ENCODE assay signal across 8 cellular contexts in the genomic region with DNA sequence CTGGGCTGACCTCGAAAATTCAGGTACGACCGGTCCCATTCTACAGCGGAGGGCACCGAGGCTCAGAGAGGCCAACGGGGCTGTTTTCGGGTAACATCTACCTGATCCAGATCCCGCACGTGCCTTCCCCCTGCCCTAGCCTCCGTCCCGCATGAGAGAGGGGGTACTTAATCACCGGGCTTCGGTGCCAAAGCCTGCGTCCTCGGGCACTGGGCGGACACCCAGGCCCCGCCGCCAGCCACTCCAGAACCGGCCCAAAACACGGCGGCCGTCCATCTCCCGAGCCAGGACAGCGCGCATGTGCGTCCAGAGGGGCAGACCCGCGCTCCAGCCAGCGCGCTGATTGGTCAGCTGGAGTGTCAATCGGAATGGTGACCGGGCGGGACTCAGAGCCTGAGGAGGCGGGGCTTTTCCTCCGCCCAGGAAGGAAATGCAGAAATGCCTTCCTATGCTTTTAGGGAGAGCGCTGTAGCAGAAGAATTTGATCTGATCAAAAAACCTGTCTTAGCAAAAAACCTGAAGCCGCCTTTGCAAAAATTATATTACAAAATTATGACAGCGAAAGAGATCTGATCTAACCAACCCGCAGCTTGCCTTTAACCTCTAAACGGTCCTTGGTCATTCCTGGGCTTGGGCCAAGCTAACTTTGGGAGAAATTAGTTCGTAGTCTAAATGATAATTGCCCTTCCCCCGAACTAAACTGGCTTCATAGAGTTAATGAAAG. TPM values are rescaled to one million over a fixed set of nuclear protein-coding genes. Genes with fewer than 3 reads are reported as not detected.
A peak's percentile ranks its signal among the peaks of the same experiment; 100 is the strongest.
DNase-seq lines count a peak whose midpoint lies in the region; ATAC-seq and TF ChIP-seq lines count a peak whose summit lies in the region.

A gene with protein sequence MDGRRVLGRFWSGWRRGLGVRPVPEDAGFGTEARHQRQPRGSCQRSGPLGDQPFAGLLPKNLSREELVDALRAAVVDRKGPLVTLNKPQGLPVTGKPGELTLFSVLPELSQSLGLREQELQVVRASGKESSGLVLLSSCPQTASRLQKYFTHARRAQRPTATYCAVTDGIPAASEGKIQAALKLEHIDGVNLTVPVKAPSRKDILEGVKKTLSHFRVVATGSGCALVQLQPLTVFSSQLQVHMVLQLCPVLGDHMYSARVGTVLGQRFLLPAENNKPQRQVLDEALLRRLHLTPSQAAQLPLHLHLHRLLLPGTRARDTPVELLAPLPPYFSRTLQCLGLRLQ (minus strand): TSS at position 294 of the 724 bp plus-strand sequence. CDS start 18 bp downstream, at position 276.

- no peak for TF ChIP-seq CTCF in GM10266 (IDR thresholded peaks at IDR 0.05; ENCODE audit: control insufficient read depth, insufficient read depth, low read depth, missing control alignments)
- TF ChIP-seq CTCF in cardiac muscle cell (IDR thresholded peaks at IDR 0.05; ENCODE audit: low read depth, low read length): no peak
- TF ChIP-seq CTCF in transverse colon (IDR thresholded peaks at IDR 0.05): no peak

- peak within 1 kb of the TSS; percentile 90 for H4K8ac ChIP-seq in trophoblast cell (ENCODE audit: low read depth, low read length)

- H2BK12ac ChIP-seq in trophoblast cell (ENCODE audit: low read length): no peak within 1 kb of the TSS

- peak within 1 kb of the TSS; percentile 40 for H2BK120ac ChIP-seq in trophoblast cell (ENCODE audit: insufficient read depth, low read length, poor library complexity)

- H3K9ac ChIP-seq in adipocyte (ENCODE audit: low read length): peak within 1 kb of the TSS; percentile 95
- H3K9ac ChIP-seq in trophoblast cell (ENCODE audit: low read length): peak within 1 kb of the TSS; percentile 82

- H4K91ac ChIP-seq in trophoblast cell (ENCODE audit: low read depth, low read length): peak within 1 kb of the TSS; percentile 68

- peak within 1 kb of the TSS; percentile 13 for H2AK5ac ChIP-seq in trophoblast cell (ENCODE audit: low read length)

- ATAC-seq in HG02623 (IDR thresholded peaks at IDR 0.05; ENCODE audit: unreplicated experiment): peak; percentile 95

- no peak for TF ChIP-seq POLR2A in transverse colon (IDR thresholded peaks at IDR 0.05)

- no peaks in the 10 kb centered on the region for H3K9me3 ChIP-seq in adipocyte (ENCODE audit: control insufficient read depth, low read length)
- no peaks in the 10 kb centered on the region for H3K9me3 ChIP-seq in cardiac muscle cell (ENCODE audit: low read depth)
- no peaks in the 10 kb centered on the region for H3K9me3 ChIP-seq in trophoblast cell (ENCODE audit: insufficient read depth, low read depth, low read length)
- H3K9me3 ChIP-seq in transverse colon: no peaks in the 10 kb centered on the region

- H3K4me1 ChIP-seq in adipocyte (ENCODE audit: control insufficient read depth, insufficient read depth, low read length) (peaks cover 27% of the 10 kb centered on the region), cardiac muscle cell (ENCODE audit: low read depth) (no peaks in the 10 kb centered on the region), trophoblast cell (ENCODE audit: control insufficient read depth in 1 of 2, insufficient read depth in 2 of 2, low read length in 2 of 2) (peaks cover 2 to 4% of the 10 kb centered on the region in 2 experiments), transverse colon (peaks cover 0 to 15% (median 11%) of the 10 kb centered on the region in 4 donors)

- H3K4me3 ChIP-seq in adipocyte (ENCODE audit: low read length): peak within 1 kb of the TSS; percentile 93
- peak within 1 kb of the TSS; percentile 62 for H3K4me3 ChIP-seq in cardiac muscle cell
- peak within 1 kb of the TSS; percentile 88 for H3K4me3 ChIP-seq in trophoblast cell (ENCODE audit: low read depth, low read length)
- peak within 1 kb of the TSS; percentile 43 to 72 (median 58) for H3K4me3 ChIP-seq in transverse colon

- H3K27me3 ChIP-seq in adipocyte (replicated peaks; ENCODE audit: control insufficient read depth, insufficient read depth, low read length) (no peaks in the 10 kb centered on the region), cardiac muscle cell (no peaks in the 10 kb centered on the region), trophoblast cell (ENCODE audit: insufficient read depth, low read length) (no peaks in the 10 kb centered on the region), transverse colon (no peaks in the 10 kb centered on the region)

- H3K4ac ChIP-seq in trophoblast cell (ENCODE audit: low read depth, low read length): peak within 1 kb of the TSS; percentile 58

- intact Hi-C loops in transverse colon (cut with DNase I; ENCODE audit: low total_unique reads): loop anchor here (10.0 kb wide), 1 partner anchor 71 kb away; a partner anchor contains a TSS

- peaks cover 7% of the 10 kb centered on the region for H3K79me2 ChIP-seq in trophoblast cell (ENCODE audit: control insufficient read depth, insufficient read depth, low read length, poor library complexity)

- H3K36me3 ChIP-seq in adipocyte (ENCODE audit: control insufficient read depth, insufficient read depth, low read length, severe bottlenecking) (peaks cover 26% of the 10 kb centered on the region), cardiac muscle cell (peaks cover 7% of the 10 kb centered on the region), trophoblast cell (ENCODE audit: control insufficient read depth in 1 of 2, insufficient read depth in 2 of 2, low read length in 2 of 2) (peaks cover 20 to 28% of the 10 kb centered on the region in 2 experiments), transverse colon (peaks cover 0 to 18% (median 2%) of the 10 kb centered on the region in 4 donors)

- TF ChIP-seq EP300 in transverse colon (IDR thresholded peaks at IDR 0.05; ENCODE audit: low read depth): no peak

- H3K14ac ChIP-seq in trophoblast cell (ENCODE audit: low read length): peak within 1 kb of the TSS; percentile 78

- H3K79me1 ChIP-seq in trophoblast cell (ENCODE audit: low read length): peaks cover 13% of the 10 kb centered on the region

- peak within 1 kb of the TSS; percentile 75 for H2AFZ ChIP-seq in trophoblast cell (ENCODE audit: insufficient read depth, low read length, poor library complexity)

- H2BK5ac ChIP-seq in trophoblast cell (ENCODE audit: low read depth, low read length, poor library complexity): peak within 1 kb of the TSS; percentile 58

- H3K27ac ChIP-seq in cardiac muscle cell (peak within 1 kb of the TSS; percentile 67), trophoblast cell (ENCODE audit: low read depth, low read length) (peak within 1 kb of the TSS; percentile 52), transverse colon (peak within 1 kb of the TSS; percentile 81 to 87 (median 84))

- no CpG with 5 or more reads among the region's 42 CpGs for WGBS in trophoblast cell (ENCODE audit: extremely low coverage, insufficient coverage, insufficient read length)
- 0% methylated on average over 2 to 25 of the region's 42 CpGs for WGBS in transverse colon (ENCODE audit: low coverage in 1 of 2), 2 donors

- peak within 1 kb of the TSS; percentile 43 for H3K18ac ChIP-seq in trophoblast cell (ENCODE audit: low read length)

- peak within 1 kb of the TSS; percentile 52 for H4K12ac ChIP-seq in trophoblast cell (ENCODE audit: low read depth, low read length)

- H3K4me2 ChIP-seq in trophoblast cell (ENCODE audit: low read length): peak within 1 kb of the TSS; percentile 94

- no peak within 1 kb of the TSS for H3K23ac ChIP-seq in trophoblast cell (ENCODE audit: low read length)

- DNase-seq in GM10266 (ENCODE audit: extremely low spot score): peak; percentile 98
- peak; percentile 73 for DNase-seq in NCI-H1105 treated with DMSO at 0.1 percent for 48 hours (lab: John Stamatoyannopoulos, UW)
- DNase-seq in T follicular helper cell (ENCODE audit: low read depth): peak; percentile 95
- DNase-seq in adipocyte (ENCODE audit: low read depth): peak; percentile 99
- peak; percentile 96 to 97 for DNase-seq in cardiac muscle cell (ENCODE audit: low read depth in 1 of 2, low spot score in 1 of 2)
- peak; percentile 97 to 99 for DNase-seq in trophoblast cell
- peak; percentile 99 for DNase-seq in transverse colon

- in situ Hi-C loops in transverse colon (cut with MboI; ENCODE audit: low pct_ligation_motif_present in 1 of 4, low pct_unique_long_range_greater_than_20kb in 1 of 4, low sequenced_read_pairs in 3 of 4): no loop called here

RNA-seq across cellular contexts. Expression of the gene that starts here (rescaled TPM):
- total RNA-seq in cardiac muscle cell (56.9 and 78.1 TPM in 2 replicates), transverse colon (10 to 100 TPM; 34.1 to 78.0 (median 43.9) TPM)
- polyA plus RNA-seq in cardiac muscle cell: 122 and 124 TPM in 2 replicates
- 40.2 and 42.5 TPM in 2 replicates for polyA plus RNA-seq in trophoblast cell (2013)

Comparison
In these comparisons a context has a peak if more than half of its experiments do, and no peak if none do; other contexts are left out.
1. Peak in every context shown above with its lines: DNase-seq, ATAC-seq, H3K4me3 ChIP-seq and H3K27ac ChIP-seq.